In the genomic region with DNA sequence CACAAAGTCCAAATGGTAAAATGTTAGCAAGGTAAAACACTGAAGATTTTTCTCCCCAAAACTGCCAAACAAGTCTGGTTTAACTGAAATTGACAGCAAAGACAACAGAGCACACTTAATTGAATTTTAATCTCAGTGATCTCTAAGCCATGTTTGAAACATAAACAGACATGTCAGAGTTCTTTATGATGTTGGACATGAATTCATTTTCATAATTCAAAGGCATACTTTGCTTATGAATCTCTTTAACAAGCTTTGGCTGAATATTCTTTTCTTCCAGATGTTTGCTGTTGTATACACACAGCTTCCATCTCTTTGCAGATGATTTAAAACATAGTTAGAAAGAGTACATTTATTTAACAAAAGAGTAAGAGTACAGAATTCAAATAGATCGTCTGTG, we compare ENCODE assay signal across 18 cellular contexts.
"Had no signal": no experiment of that assay in that cellular context is flagged by ENCODE, and none has a peak within 500 bp of the region (broad histone marks: within the 10 kb centered on the region; RNA-seq: fewer than 3 reads in every experiment).

No MANE protein-coding gene starts in this region.

- H3K9me3 ChIP-seq: ascending aorta, left lung, thoracic aorta, upper lobe of left lung had no signal

- H3K27me3 ChIP-seq: ascending aorta, foreskin keratinocyte, left lung, upper lobe of left lung had no signal

- H3K79me2 ChIP-seq: parathyroid adenoma had no signal

- H3K27ac ChIP-seq: ascending aorta, foreskin keratinocyte, parathyroid adenoma, thoracic aorta had no signal

- H3K27ac Mint-ChIP-seq: activated CD4-positive, alpha-beta T cell treated with anti-CD3 and anti-CD28 coated beads, Interleukin-2, amount 10 ng/mL, durations not matched to agents 24 days and 14 days; activated CD8-positive, alpha-beta T cell treated with anti-CD3 and anti-CD28 coated beads for 36 hours; activated naive CD8-positive, alpha-beta T cell treated with anti-CD3 and anti-CD28 coated beads, Interleukin-2, amount 50 U/mL, for 24 hours; naive B cell; stimulated activated naive B cell treated with anti-CD40 and anti-IgM and Interleukin-4, amounts not matched to agents 10 μg/mL and 1 μg/mL and 100 μg/mL, for 72 hours had no signal

- H2AFZ ChIP-seq: parathyroid adenoma had no signal

- H3K27me3 Mint-ChIP-seq: activated naive CD8-positive, alpha-beta T cell treated with anti-CD3 and anti-CD28 coated beads, Interleukin-2, amount 50 U/mL, for 24 hours; stimulated activated naive B cell treated with anti-CD40 and anti-IgM and Interleukin-4, amounts not matched to agents 10 μg/mL and 1 μg/mL and 100 μg/mL, for 72 hours had no signal

- H3K4me1 Mint-ChIP-seq: naive B cell; stimulated activated naive B cell treated with anti-CD40 and anti-IgM and Interleukin-4, amounts not matched to agents 10 μg/mL and 1 μg/mL and 100 μg/mL, for 72 hours had no signal

- ATAC-seq: activated CD8-positive, alpha-beta T cell treated with anti-CD3 and anti-CD28 coated beads for 36 hours; activated naive CD8-positive, alpha-beta T cell treated with anti-CD3 and anti-CD28 coated beads, Interleukin-2, amount 50 U/mL, for 24 hours; esophagus mucosa; sciatic nerve; stimulated activated naive B cell treated with anti-CD40 and anti-IgM and Interleukin-4, amounts not matched to agents 10 μg/mL and 1 μg/mL and 100 μg/mL, for 72 hours had no signal

- H3K9ac ChIP-seq: parathyroid adenoma had no signal

- H3K36me3 Mint-ChIP-seq: naive B cell; stimulated activated naive B cell treated with anti-CD40 and anti-IgM and Interleukin-4, amounts not matched to agents 10 μg/mL and 1 μg/mL and 100 μg/mL, for 72 hours had no signal

- H3K36me3 ChIP-seq: ascending aorta, left lung, thoracic aorta, upper lobe of left lung had no signal

- H3K4me3 Mint-ChIP-seq: activated CD8-positive, alpha-beta T cell treated with anti-CD3 and anti-CD28 coated beads for 36 hours; activated naive CD4-positive, alpha-beta T cell treated with anti-CD3 and anti-CD28 coated beads, Interleukin-2, amount 10 ng/mL, durations not matched to agents 7 days and 5 days; activated naive CD8-positive, alpha-beta T cell treated with anti-CD3 and anti-CD28 coated beads, Interleukin-2, amount 50 U/mL, for 24 hours; naive B cell; stimulated activated naive B cell treated with anti-CD40 and anti-IgM and Interleukin-4, amounts not matched to agents 10 μg/mL and 1 μg/mL and 100 μg/mL, for 72 hours had no signal

- H3K4me1 ChIP-seq: ascending aorta, parathyroid adenoma had no signal

- H3K4me3 ChIP-seq: ascending aorta, thoracic aorta had no signal

- H3K9me3 Mint-ChIP-seq: activated naive CD8-positive, alpha-beta T cell treated with anti-CD3 and anti-CD28 coated beads, Interleukin-2, amount 50 U/mL, for 24 hours; stimulated activated naive B cell treated with anti-CD40 and anti-IgM and Interleukin-4, amounts not matched to agents 10 μg/mL and 1 μg/mL and 100 μg/mL, for 72 hours had no signal

- DNase-seq: activated CD4-positive, alpha-beta T cell treated with anti-CD3 and anti-CD28 coated beads, Interleukin-2, amount 10 ng/mL, durations not matched to agents 24 days and 14 days; activated CD8-positive, alpha-beta T cell treated with anti-CD3 and anti-CD28 coated beads for 36 hours; activated naive CD4-positive, alpha-beta T cell treated with anti-CD3 and anti-CD28 coated beads, Interleukin-2, amount 10 ng/mL, durations not matched to agents 7 days and 5 days; activated naive CD8-positive, alpha-beta T cell treated with anti-CD3 and anti-CD28 coated beads, Interleukin-2, amount 50 U/mL, for 24 hours; activated T-cell treated with anti-CD3 and anti-CD28 coated beads, Interleukin-2, amount 50 U/mL, for 1 hour; cortex of kidney; foreskin keratinocyte; hypothalamus; left lung; mammary epithelial cell; naive B cell; stimulated activated naive B cell treated with anti-CD40 and anti-IgM and Interleukin-4, amounts not matched to agents 10 μg/mL and 1 μg/mL and 100 μg/mL, for 72 hours; upper lobe of left lung had no signal
